ENCODE assay signal across 1 cellular context in the genomic region with DNA sequence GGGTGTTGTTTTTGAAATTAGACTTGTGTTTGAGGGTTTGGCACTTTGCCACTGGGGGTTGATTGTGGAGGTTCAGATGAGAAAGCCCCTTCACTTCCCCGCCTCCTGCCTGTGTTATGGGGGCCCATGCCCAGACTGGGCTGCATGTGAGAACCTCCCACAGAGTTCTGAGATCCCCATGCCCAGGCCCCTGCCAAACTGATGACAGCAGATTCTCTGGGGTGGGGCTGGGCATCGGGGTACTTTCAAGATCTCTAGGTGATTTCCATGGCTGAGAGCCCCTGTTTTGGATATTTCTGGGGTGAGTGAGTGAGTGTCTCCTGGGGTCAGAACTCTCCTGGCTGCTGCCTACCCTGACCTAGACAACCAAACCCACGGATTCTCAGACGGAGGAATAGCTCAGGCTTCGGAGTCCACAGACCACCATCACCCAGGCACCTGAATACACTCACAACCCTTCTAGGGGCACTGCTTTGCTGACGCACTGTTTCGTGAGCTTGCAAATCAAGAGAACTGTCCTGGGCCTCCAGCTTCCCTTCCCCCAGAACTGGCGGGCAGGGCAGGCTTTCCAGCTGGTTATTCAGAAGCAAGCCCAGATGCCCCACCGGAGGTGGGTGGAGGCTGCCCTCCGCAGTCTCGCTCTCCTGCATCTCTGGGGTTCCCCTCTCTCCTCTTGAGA.
TF ChIP-seq lines count a peak whose summit lies in the region.

No MANE protein-coding gene starts in this region.

TF ChIP-seq in A549, 52 proteins besides CTCF, POLR2A, EP300 and RAD21 (continued from another document):
- TF ChIP-seq ZFP36 (IDR thresholded peaks at IDR 0.05; ENCODE audit: borderline replicate concordance, partially characterized antibody) (no peak), NFE2L2 (conservative IDR thresholded peaks at IDR 0.05; ENCODE audit: low read length) (no peak), EHMT2 (IDR thresholded peaks at IDR 0.05; ENCODE audit: low read depth) (no peak), CHD4 (IDR thresholded peaks at IDR 0.05; ENCODE audit: borderline replicate concordance) (no peak), JUNB (IDR thresholded peaks at IDR 0.05) (no peak), POLR2AphosphoS2 (conservative IDR thresholded peaks at IDR 0.05; ENCODE audit: low read length) (no peak), HDAC2 (IDR thresholded peaks at IDR 0.05) (no peak)
- TF ChIP-seq, protein P1, sequence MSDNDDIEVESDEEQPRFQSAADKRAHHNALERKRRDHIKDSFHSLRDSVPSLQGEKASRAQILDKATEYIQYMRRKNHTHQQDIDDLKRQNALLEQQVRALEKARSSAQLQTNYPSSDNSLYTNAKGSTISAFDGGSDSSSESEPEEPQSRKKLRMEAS (IDR thresholded peaks at IDR 0.05) = no peak
